In the genomic region with DNA sequence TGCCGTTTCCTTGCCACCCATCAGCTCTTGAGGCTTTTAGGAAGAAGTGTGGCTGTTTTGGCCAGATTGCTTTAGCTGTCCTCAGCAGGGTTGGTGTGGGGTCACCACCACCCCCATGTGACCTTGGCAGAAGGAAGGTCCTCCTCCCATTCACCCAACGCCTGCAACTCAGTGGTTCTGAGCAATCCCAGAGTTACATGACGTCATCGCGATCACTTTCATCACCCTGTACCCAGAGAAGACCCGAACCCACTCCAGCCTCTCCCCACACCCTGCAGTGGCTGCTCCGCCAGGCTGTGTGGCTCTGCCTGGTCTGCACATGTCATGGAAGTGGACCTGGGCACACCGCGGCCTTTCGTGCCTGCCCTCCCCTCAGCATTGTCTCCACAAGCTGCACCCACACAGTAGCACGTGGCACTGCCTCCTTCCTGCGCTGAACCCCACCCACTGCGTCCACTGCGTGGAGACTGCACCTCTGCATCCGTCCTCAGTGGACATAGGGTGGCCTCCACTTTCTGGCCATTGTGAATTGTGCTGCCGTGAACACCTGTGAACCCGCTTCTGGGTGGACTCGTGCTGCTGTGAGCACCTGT, we compare ENCODE assay signal across 16 cellular contexts. TPM values are rescaled to one million over a fixed set of nuclear protein-coding genes. Genes with fewer than 3 reads are reported as not detected.
DNase-seq lines count a peak whose midpoint lies in the region; ATAC-seq, FAIRE-seq and TF ChIP-seq lines count a peak whose summit lies in the region.
"Had no signal": no experiment of that assay in that cellular context is flagged by ENCODE, and none has a peak within 500 bp of the region (broad histone marks: within the 10 kb centered on the region; RNA-seq: fewer than 3 reads in every experiment).

No MANE protein-coding gene starts in this region.

- CTCF ChIA-PET in H1 (lab: Charles Lee; ENCODE audit: partially characterized antibody): interaction anchor here (0.7 kb wide), 1 partner anchor 14 kb away, joined by 3 read pairs; no protein-coding TSS in a partner anchor

- no peak for TF ChIP-seq RAD21 in H1 (IDR thresholded peaks at IDR 0.05 in 1 of 2, conservative IDR thresholded peaks at IDR 0.05 in 1 of 2; ENCODE audit: low read depth in 2 of 2, low read length in 2 of 2)

- no peaks in the 10 kb centered on the region for H3K9me3 ChIP-seq in H9 (ENCODE audit: control insufficient read depth, low read depth, low read length)
- H3K9me3 ChIP-seq in H1 (ENCODE audit: insufficient read depth in 2 of 2, low read depth in 1 of 2, low read length in 1 of 2): no peaks in the 10 kb centered on the region

- H3K79me2 ChIP-seq in H9 (ENCODE audit: insufficient read depth, low read length) (no peaks in the 10 kb centered on the region), H1 (ENCODE audit: control insufficient read depth in 1 of 2, insufficient read depth in 2 of 2, low read length in 2 of 2) (no peaks in the 10 kb centered on the region)

- no peak overlapping the region for H3K14ac ChIP-seq in H9 (ENCODE audit: insufficient read depth, low read length)
- no peak overlapping the region for H3K14ac ChIP-seq in H1 (ENCODE audit: insufficient read length)

- no peak overlapping the region for H2AFZ ChIP-seq in H9 (ENCODE audit: low read length)
- H2AFZ ChIP-seq in H1 (ENCODE audit: low read length): no peak overlapping the region
- H2AFZ ChIP-seq: GM23338 had no signal

- H3K4me3 Mint-ChIP-seq in H9 (no peak overlapping the region), neural crest cell (no peak overlapping the region), HFFc6 (no peak overlapping the region)
- H3K4me3 Mint-ChIP-seq: B cell; CD4-positive, alpha-beta T cell; GM23338 had no signal

- H3K56ac ChIP-seq in H9 (ENCODE audit: insufficient read length, low read depth, low read length) (no peak overlapping the region), H1 (replicated peaks; ENCODE audit: insufficient read length, low read depth, low read length) (no peak overlapping the region)

- H3K27me3 Mint-ChIP-seq in H9 (ENCODE audit: low read depth) (peaks cover 1% of the 10 kb centered on the region; the same call in 1 of the 2 replicates), neural crest cell (ENCODE audit: low read depth) (no peaks in the 10 kb centered on the region), HFFc6 (ENCODE audit: insufficient read depth) (peaks cover 5% of the 10 kb centered on the region)
- H3K27me3 Mint-ChIP-seq: B cell; CD4-positive, alpha-beta T cell had no signal

- H3K27ac ChIP-seq in H9 (ENCODE audit: insufficient read length, low read depth, low read length) (no peak overlapping the region), angular gyrus (ENCODE audit: low read depth, low read length) (peak overlapping the region; percentile 25), H1 (ENCODE audit: low read depth, low read length) (no peak overlapping the region)

- no peak for TF ChIP-seq POLR2A in H1 (IDR thresholded peaks at IDR 0.05; ENCODE audit: control extremely low read depth in 1 of 2, low read depth in 2 of 2, low read length in 2 of 2)

- H3K23ac ChIP-seq in H9 (ENCODE audit: insufficient read length, low read depth, low read length) (no peak overlapping the region), H1 (ENCODE audit: insufficient read length) (no peak overlapping the region)

- H2BK5ac ChIP-seq in H9 (ENCODE audit: insufficient read length, low read length): no peak overlapping the region
- H2BK5ac ChIP-seq in H1 (ENCODE audit: low read depth, low read length): peak overlapping the region; percentile 2; the same call in 1 of the 2 replicates

- H3K4me1 Mint-ChIP-seq in H9: peaks cover 2 to 8% of the 10 kb centered on the region in 2 experiments; a peak in 2 of 4 replicates
- H3K4me1 Mint-ChIP-seq in neural crest cell: peaks cover 6% of the 10 kb centered on the region
- H3K4me1 Mint-ChIP-seq in HFFc6 (ENCODE audit: low read depth): peaks cover 7% of the 10 kb centered on the region

- H3K4ac ChIP-seq in H9 (ENCODE audit: low read depth, low read length) (no peak overlapping the region), H1 (replicated peaks; ENCODE audit: insufficient read length, low read depth, low read length) (no peak overlapping the region)

- DNase-seq in H9 (no peak), H1 (ENCODE audit: low read depth in 1 of 2, low spot score in 2 of 2) (no peak), neural crest cell (ENCODE audit: low read depth, low spot score) (no peak), HFFc6 (no peak), UCSD-AML1 (lab: John Stamatoyannopoulos, UW; ENCODE audit: unreplicated experiment) (no peak)
- DNase-seq: C1 segment of cervical spinal cord; Calu3; CD4-positive, alpha-beta T cell; DMS 273 treated with DMSO at 0.1 percent for 48 hours; HCEC 1CT had no signal

- FAIRE-seq in H1 (lab: Jason Lieb, UNC): no peak
- FAIRE-seq: A204.1, GM18507 had no signal

- H3K4me2 ChIP-seq in H9 (ENCODE audit: insufficient read depth, insufficient read length, low read length) (no peak overlapping the region), H1 (ENCODE audit: insufficient read depth in 1 of 2, low read depth in 2 of 2, low read length in 2 of 2) (no peak overlapping the region)
- H3K4me2 ChIP-seq: GM23338 had no signal

- H2BK12ac ChIP-seq in H9 (ENCODE audit: insufficient read length, low read depth, low read length) (no peak overlapping the region), H1 (ENCODE audit: low read depth, low read length) (no peak overlapping the region)

- H2BK20ac ChIP-seq in H9 (ENCODE audit: low read depth, low read length, poor library complexity, severe bottlenecking) (no peak overlapping the region), H1 (ENCODE audit: low read length) (no peak overlapping the region)

- no CpG with 5 or more reads among the region's 18 CpGs for WGBS in H9 (ENCODE audit: extremely low coverage, insufficient read length, low lambda C conversion rate)
- WGBS in H1 (ENCODE audit: extremely low coverage in 1 of 2, insufficient coverage in 1 of 2, insufficient read length in 1 of 2, insufficient replicate concordance in 2 of 2, low coverage in 1 of 2, low lambda C conversion rate in 2 of 2, missing lambda C conversion rate in 1 of 2), 2 experiments: 89% methylated on average over 18 of the region's 18 CpGs; no CpG with 5 or more reads in 1 of the 2 experiments

- peak overlapping the region in 2 of 3 experiments; percentile 68 to 84; a peak in 4 of 7 replicates for H3K27ac Mint-ChIP-seq in H9
- peak overlapping the region; percentile 86 for H3K27ac Mint-ChIP-seq in neural crest cell (ENCODE audit: unreplicated experiment)
- no peak overlapping the region for H3K27ac Mint-ChIP-seq in HFFc6
- H3K27ac Mint-ChIP-seq: B cell; CD4-positive, alpha-beta T cell; GM23338 had no signal

- ATAC-seq in HG03196 (IDR thresholded peaks at IDR 0.05; ENCODE audit: unreplicated experiment): no peak
- ATAC-seq: GM23338 had no signal

- no peak for TF ChIP-seq EP300 in H1 (IDR thresholded peaks at IDR 0.05; ENCODE audit: borderline replicate concordance in 1 of 2, low read depth in 2 of 2, low read length in 2 of 2)

- H4K5ac ChIP-seq in H9 (ENCODE audit: insufficient read length, low read depth, low read length) (no peak overlapping the region), H1 (ENCODE audit: insufficient read length, low read depth, low read length) (no peak overlapping the region)

- POLR2A ChIA-PET in H1 (lab: Charles Lee; ENCODE audit: partially characterized antibody): interaction anchor here (1.1 kb wide), 1 partner anchor 10 kb away, joined by 5 read pairs; no protein-coding TSS in a partner anchor

- no peak overlapping the region for H2AK5ac ChIP-seq in H9 (ENCODE audit: insufficient read length, low read length)
- H2AK5ac ChIP-seq in H1 (ENCODE audit: low read depth, low read length): no peak overlapping the region

- H3K4me1 ChIP-seq in H9 (ENCODE audit: insufficient read depth, low read length) (no peaks in the 10 kb centered on the region), H1 (replicated peaks in 1 of 4; ENCODE audit: control insufficient read depth in 3 of 4, insufficient read depth in 4 of 4, low read length in 3 of 4) (no peaks in the 10 kb centered on the region; a peak in 2 of 7 replicates)

- H2BK120ac ChIP-seq in H9 (ENCODE audit: low read depth, low read length, poor library complexity, severe bottlenecking): no peak overlapping the region
- no peak overlapping the region for H2BK120ac ChIP-seq in H1 (replicated peaks; ENCODE audit: low read depth, low read length)

- no peak overlapping the region for H3T11ph ChIP-seq in H9 (ENCODE audit: low read length)

- H4K91ac ChIP-seq in H9 (ENCODE audit: insufficient read length, low read depth, low read length) (no peak overlapping the region), H1 (replicated peaks; ENCODE audit: insufficient read length, low read length) (no peak overlapping the region)

- TF ChIP-seq CTCF in H9 (conservative IDR thresholded peaks at IDR 0.05) (no peak), H1 (IDR thresholded peaks at IDR 0.05; ENCODE audit: control extremely low read depth in 1 of 3, insufficient read depth in 1 of 3, low read depth in 1 of 3, low read length in 3 of 3) (no peak), neural crest cell (conservative IDR thresholded peaks at IDR 0.05) (no peak), HFFc6 (IDR thresholded peaks at IDR 0.05) (no peak)

- H3K27me3 ChIP-seq in H9 (ENCODE audit: insufficient read depth, low read length): no peaks in the 10 kb centered on the region
- H3K27me3 ChIP-seq in H1 (replicated peaks in 1 of 4; ENCODE audit: control insufficient read depth in 3 of 4, extremely low read depth in 1 of 4, insufficient read depth in 3 of 4, low read length in 3 of 4): no peaks in the 10 kb centered on the region

- no peak overlapping the region for H3K9ac ChIP-seq in H9 (ENCODE audit: extremely low read depth, insufficient read length, low read length)
- H3K9ac ChIP-seq in H1 (replicated peaks in 1 of 4; ENCODE audit: extremely low read depth in 1 of 4, low read depth in 3 of 4, low read length in 3 of 4): no peak overlapping the region

- H3K23me2 ChIP-seq in H9 (ENCODE audit: insufficient read length, low read depth, low read length, poor library complexity, severe bottlenecking) (no peaks in the 10 kb centered on the region), H1 (ENCODE audit: low read depth, low read length) (no peaks in the 10 kb centered on the region; the same call in 1 of the 2 replicates)

- no peaks in the 10 kb centered on the region for H3K79me1 ChIP-seq in H9 (ENCODE audit: insufficient read depth, low read depth, low read length, poor library complexity, severe bottlenecking)
- H3K79me1 ChIP-seq in H1 (ENCODE audit: low read depth, low read length): no peaks in the 10 kb centered on the region

- H2BK15ac ChIP-seq in H9 (ENCODE audit: low read depth, low read length) (no peak overlapping the region), H1 (ENCODE audit: low read length) (no peak overlapping the region)

- H3K4me3 ChIP-seq in H1 (ENCODE audit: extremely low read depth in 1 of 4, insufficient read depth in 2 of 4, low read depth in 3 of 4, low read length in 4 of 4): no peak overlapping the region
- H3K4me3 ChIP-seq: GM23338 had no signal

- no peaks in the 10 kb centered on the region for H3K9me3 Mint-ChIP-seq in H9
- no peaks in the 10 kb centered on the region for H3K9me3 Mint-ChIP-seq in neural crest cell
- H3K9me3 Mint-ChIP-seq in HFFc6: no peaks in the 10 kb centered on the region
- H3K9me3 Mint-ChIP-seq: CD4-positive, alpha-beta T cell; GM23338 had no signal

- H4K8ac ChIP-seq in H9 (replicated peaks; ENCODE audit: insufficient read length, low read depth, low read length) (no peak overlapping the region), H1 (ENCODE audit: extremely low read depth, insufficient read depth, low read length) (no peak overlapping the region)

- no peak overlapping the region for H3K18ac ChIP-seq in H9 (ENCODE audit: insufficient read length, low read depth, low read length)
- no peak overlapping the region for H3K18ac ChIP-seq in H1 (ENCODE audit: extremely low read depth, low read length)

- peaks cover 0 to 9% (median 4%) of the 10 kb centered on the region in 4 experiments; a peak in 5 of 8 replicates for H3K36me3 ChIP-seq in H1 (ENCODE audit: control insufficient read depth in 2 of 4, insufficient read depth in 4 of 4, low read length in 3 of 4)

- peaks cover 16 to 43% (median 38%) of the 10 kb centered on the region in 3 experiments; a peak in 6 of 7 replicates for H3K36me3 Mint-ChIP-seq in H9 (ENCODE audit: insufficient read depth in 1 of 3, low read depth in 3 of 3)
- no peaks in the 10 kb centered on the region for H3K36me3 Mint-ChIP-seq in neural crest cell (ENCODE audit: low read depth)
- peaks cover 7% of the 10 kb centered on the region; the same call in 1 of the 2 replicates for H3K36me3 Mint-ChIP-seq in HFFc6 (ENCODE audit: low read depth)

- no peaks in the 10 kb centered on the region for H4K20me1 ChIP-seq in H9 (ENCODE audit: control insufficient read depth, insufficient read depth, insufficient read length)
- H4K20me1 ChIP-seq in H1 (replicated peaks in 1 of 2; ENCODE audit: control insufficient read depth in 1 of 2, insufficient read depth in 2 of 2, low read length in 2 of 2): peaks cover 0 to 10% of the 10 kb centered on the region in 2 experiments

RNA-seq across cellular contexts. Expression of gene FAAP20, which starts 16.5 kb away (rescaled TPM):
- total RNA-seq in H9 (2021) (119 and 125 TPM in 2 replicates), neural crest cell (80.9 and 93.7 TPM in 2 replicates)
- 99.8 and 103 TPM in 2 replicates for total RNA-seq in H1 (2021; fragmentation: NEBNext Ultra II Directional; extraction: Animal tissue kit (Norgen Biotek cat#: 25700))
- 58.4 and 106 TPM in 2 replicates for polyA plus RNA-seq in H1 (2011; rRNA removed)
- polyA plus RNA-seq in H1 (2011; cell fraction: cytosol; rRNA removed): 49.4 TPM
- 69.8 TPM for polyA plus RNA-seq in H1 (2011; cell fraction: nucleus; rRNA removed)
- polyA plus RNA-seq in H1 (2012, experiment 1 of 2): 51.1 to 69.6 TPM (median 60.7 TPM) in 4 replicates
- 65.5 TPM for polyA plus RNA-seq in H1 (2012, experiment 2 of 2)
- 95.7 TPM for polyA plus RNA-seq in H1 (2013, experiment 1 of 2)
- polyA plus RNA-seq in H1 (2013, experiment 2 of 2): 90.2 TPM
- polyA minus RNA-seq in H1 (2011; rRNA and poly(A)+ RNA removed): 5.5 and 6.4 TPM in 2 replicates
- polyA minus RNA-seq in H1 (2011; cell fraction: cytosol; rRNA and poly(A)+ RNA removed): 32.8 TPM
- polyA minus RNA-seq in H1 (2011; cell fraction: nucleus; rRNA and poly(A)+ RNA removed): 18.1 TPM
- 10 to 100 TPM; 75.3 to 97.4 (median 82.7) TPM for total RNA-seq in HFFc6 (2021; fragmentation: NEBNext Ultra II Directional; extraction: Animal tissue kit (Norgen Biotek cat#: 25700))

RNA-seq across cellular contexts. Expression of gene SKI, which starts 50.1 kb away (rescaled TPM):
- 88.8 and 89.5 TPM in 2 replicates for total RNA-seq in H9 (2021)
- 80.2 and 87.6 TPM in 2 replicates for total RNA-seq in H1 (2021; fragmentation: NEBNext Ultra II Directional; extraction: Animal tissue kit (Norgen Biotek cat#: 25700))
- polyA plus RNA-seq in H1 (2011; rRNA removed): 8.3 and 14.5 TPM in 2 replicates
- 8.6 TPM for polyA plus RNA-seq in H1 (2011; cell fraction: cytosol; rRNA removed)
- polyA plus RNA-seq in H1 (2011; cell fraction: nucleus; rRNA removed): 19.2 TPM
- 24.8 to 35.9 TPM (median 32.3 TPM) in 4 replicates for polyA plus RNA-seq in H1 (2012, experiment 1 of 2)
- polyA plus RNA-seq in H1 (2012, experiment 2 of 2): 36.5 TPM
- 40.2 TPM for polyA plus RNA-seq in H1 (2013, experiment 1 of 2)
- polyA plus RNA-seq in H1 (2013, experiment 2 of 2): 39.7 TPM
- 6.3 and 7.3 TPM in 2 replicates for polyA minus RNA-seq in H1 (2011; rRNA and poly(A)+ RNA removed)
- 30.0 TPM for polyA minus RNA-seq in H1 (2011; cell fraction: cytosol; rRNA and poly(A)+ RNA removed)
- polyA minus RNA-seq in H1 (2011; cell fraction: nucleus; rRNA and poly(A)+ RNA removed): 27.1 TPM
- 58.9 and 62.0 TPM in 2 replicates for total RNA-seq in neural crest cell
- 10 to 100 TPM; 63.7 to 76.6 (median 66.1) TPM for total RNA-seq in HFFc6 (2021; fragmentation: NEBNext Ultra II Directional; extraction: Animal tissue kit (Norgen Biotek cat#: 25700))
